6 cellular contexts compared by ENCODE assay signal in the genomic region with DNA sequence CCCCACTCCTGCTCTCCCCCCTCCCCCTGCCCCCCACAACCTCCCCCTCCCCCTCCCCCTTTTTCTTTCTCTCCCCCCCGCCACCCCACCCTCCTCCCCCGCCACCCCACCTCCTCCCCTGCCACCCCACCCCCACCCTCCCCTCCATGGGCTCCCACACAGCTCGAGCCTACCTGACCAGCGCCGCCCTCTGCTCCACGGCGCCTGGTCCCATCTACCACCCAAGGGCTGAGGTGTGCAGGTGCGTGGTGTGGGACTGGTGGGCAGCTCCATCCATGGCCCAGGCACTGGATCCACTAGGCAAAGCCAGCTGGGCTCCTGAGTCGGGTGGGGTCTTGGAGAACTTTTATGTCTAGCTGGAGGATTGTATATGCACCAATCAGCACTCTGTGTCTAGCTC.
"Had no signal": no experiment of that assay in that cellular context is flagged by ENCODE, and none has a peak within 500 bp of the region (broad histone marks: within the 10 kb centered on the region; RNA-seq: fewer than 3 reads in every experiment).

No MANE protein-coding gene starts in this region.

- DNase-seq: IMR-90, KBM-7, KG1 had no signal

- H3K4me1 Mint-ChIP-seq: IgD-negative memory B cell had no signal

- ATAC-seq: HepG2, K562 had no signal

- H3K4me3 Mint-ChIP-seq: IgD-negative memory B cell had no signal

- H3K27ac Mint-ChIP-seq: IgD-negative memory B cell had no signal
